In genomic region chr4:1080961-1081688, GRCh38 we compare ENCODE assay signal across 12 cellular contexts. TPM values are rescaled to one million over a fixed set of nuclear protein-coding genes. Genes with fewer than 3 reads are reported as not detected.
DNase-seq lines count a peak whose midpoint lies in the region; ATAC-seq and TF ChIP-seq lines count a peak whose summit lies in the region.
"Had no signal": no experiment of that assay in that cellular context is flagged by ENCODE, and none has a peak within 500 bp of the region (broad histone marks: within the 10 kb centered on the region; RNA-seq: fewer than 3 reads in every experiment).

No MANE protein-coding gene starts in this region.

- no peaks in the 10 kb centered on the region for H3K36me3 ChIP-seq in BLaER1 treated with 17β-estradiol and CSF1 and Interleukin-3, amounts not matched to agents 10 nM and 100 nM
- H3K36me3 ChIP-seq in HCT116 (ENCODE audit: control insufficient read depth in 1 of 2, insufficient read depth in 2 of 2, low read length in 2 of 2) (no peaks in the 10 kb centered on the region), OCI-LY7 (ENCODE audit: insufficient read depth, low read length) (no peaks in the 10 kb centered on the region), transverse colon (no peaks in the 10 kb centered on the region)
- H3K36me3 ChIP-seq: left ventricle myocardium inferior had no signal

- peaks cover 2% of the 10 kb centered on the region for H3K27me3 Mint-ChIP-seq in T-helper 2 cell treated with Interferon-gamma antibody and Interleukin-4, amounts not matched to agents 5 μg/mL and 100 μg/mL, for 36 hours (ENCODE audit: low read depth)

- peak overlapping the region; percentile 83 to 95 (median 91) for H3K4me2 ChIP-seq in BLaER1 treated with 17β-estradiol and CSF1 and Interleukin-3, amounts not matched to agents 10 nM and 100 nM
- no peak overlapping the region for H3K4me2 ChIP-seq in HCT116 (ENCODE audit: low read length)
- no peak overlapping the region; the same call in 1 of the 2 replicates for H3K4me2 ChIP-seq in OCI-LY7 (ENCODE audit: low read length)

- H3K4me3 Mint-ChIP-seq in T-helper 2 cell treated with Interferon-gamma antibody and Interleukin-4, amounts not matched to agents 5 μg/mL and 100 μg/mL, for 36 hours: no peak overlapping the region

- peak; percentile 70 for ATAC-seq in HCT116
- ATAC-seq in HG03039 (IDR thresholded peaks at IDR 0.05; ENCODE audit: unreplicated experiment): no peak

- RAD21 ChIA-PET in HCT116 (lab: Charles Lee; ENCODE audit: low non-redundant PET in 1 of 2, low total read pairs in 2 of 2, uncharacterized antibody in 2 of 2, unreplicated experiment in 2 of 2): no interaction called here

- peak overlapping the region in 1 of 10 experiments; percentile 46; a peak in 2 of 20 replicates for H3K4me3 ChIP-seq in BLaER1 treated with 17β-estradiol and CSF1 and Interleukin-3, amounts not matched to agents 10 nM and 100 nM
- H3K4me3 ChIP-seq in HCT116 (replicated peaks in 1 of 2; ENCODE audit: low read depth in 1 of 2, low read length in 2 of 2) (no peak overlapping the region), OCI-LY7 (ENCODE audit: low read depth, low read length, poor library complexity, severe bottlenecking) (no peak overlapping the region), transverse colon (no peak overlapping the region)
- H3K4me3 ChIP-seq: left ventricle myocardium inferior had no signal

- TF ChIP-seq RAD21 in HCT116 (IDR thresholded peaks at IDR 0.05; ENCODE audit: low read depth): no peak

- no peaks in the 10 kb centered on the region for H3K27me3 ChIP-seq in BLaER1 treated with 17β-estradiol and CSF1 and Interleukin-3, amounts not matched to agents 10 nM and 100 nM
- H3K27me3 ChIP-seq in HCT116 (ENCODE audit: insufficient read depth, low read length) (peaks cover 9% of the 10 kb centered on the region; the same call in 1 of the 2 replicates), transverse colon (peaks cover 11% of the 10 kb centered on the region)

- 60 to 72% methylated on average over 1 to 12 of the region's 12 CpGs for WGBS in transverse colon (ENCODE audit: low coverage in 1 of 2), 2 donors

- no peak overlapping the region for H3K27ac Mint-ChIP-seq in T-helper 2 cell treated with Interferon-gamma antibody and Interleukin-4, amounts not matched to agents 5 μg/mL and 100 μg/mL, for 36 hours

- CTCF ChIA-PET in HCT116 (lab: Charles Lee) (no interaction called here), OCI-LY7 (lab: Charles Lee; ENCODE audit: unreplicated experiment) (no interaction called here)

- TF ChIP-seq CTCF in HCT116 (IDR thresholded peaks at IDR 0.05 in 2 of 3, conservative IDR thresholded peaks at IDR 0.05 in 1 of 3; ENCODE audit: borderline replicate concordance in 1 of 3, insufficient read depth in 1 of 3, low read depth in 2 of 3, low read length in 2 of 3) (no peak), OCI-LY7 (conservative IDR thresholded peaks at IDR 0.05; ENCODE audit: low read length) (no peak), transverse colon (IDR thresholded peaks at IDR 0.05) (no peak)

- peak overlapping the region in 7 of 11 experiments; percentile 66 to 77 (median 76); a peak in 13 of 22 replicates for H3K9ac ChIP-seq in BLaER1 treated with 17β-estradiol and CSF1 and Interleukin-3, amounts not matched to agents 10 nM and 100 nM
- no peak overlapping the region for H3K9ac ChIP-seq in HCT116 (ENCODE audit: low read length)

- no peaks in the 10 kb centered on the region for H3K4me1 Mint-ChIP-seq in T-helper 2 cell treated with Interferon-gamma antibody and Interleukin-4, amounts not matched to agents 5 μg/mL and 100 μg/mL, for 36 hours (ENCODE audit: low read depth)

- H3K27ac ChIP-seq in BLaER1 treated with 17β-estradiol and CSF1 and Interleukin-3, amounts not matched to agents 10 nM and 100 nM: peak overlapping the region in 9 of 11 experiments; percentile 76 to 89 (median 85); a peak in 18 of 22 replicates
- H3K27ac ChIP-seq in HCT116 (ENCODE audit: low read depth, low read length) (no peak overlapping the region), OCI-LY7 (ENCODE audit: low read depth, low read length, poor library complexity, severe bottlenecking) (no peak overlapping the region), transverse colon (no peak overlapping the region)
- H3K27ac ChIP-seq: left ventricle myocardium inferior had no signal

- no peaks in the 10 kb centered on the region for H3K36me3 Mint-ChIP-seq in T-helper 2 cell treated with Interferon-gamma antibody and Interleukin-4, amounts not matched to agents 5 μg/mL and 100 μg/mL, for 36 hours (ENCODE audit: low read depth)

- in situ Hi-C loops in transverse colon (cut with MboI; ENCODE audit: low pct_ligation_motif_present in 1 of 4, low pct_unique_long_range_greater_than_20kb in 1 of 4, low sequenced_read_pairs in 3 of 4): no loop called here

- TF ChIP-seq EP300 in transverse colon (IDR thresholded peaks at IDR 0.05; ENCODE audit: low read depth): no peak

- no peaks in the 10 kb centered on the region for H4K20me1 ChIP-seq in BLaER1 treated with 17β-estradiol and CSF1 and Interleukin-3, amounts not matched to agents 10 nM and 100 nM
- H4K20me1 ChIP-seq in HCT116 (ENCODE audit: insufficient read depth) (no peaks in the 10 kb centered on the region), OCI-LY7 (ENCODE audit: insufficient read depth, low read length) (no peaks in the 10 kb centered on the region)

- H3K9me2 ChIP-seq in HCT116 (ENCODE audit: insufficient read depth): no peaks in the 10 kb centered on the region
- no peaks in the 10 kb centered on the region for H3K9me2 ChIP-seq in OCI-LY7 (ENCODE audit: insufficient read depth, low read length)

- TF ChIP-seq POLR2A in HCT116 (IDR thresholded peaks at IDR 0.05; ENCODE audit: borderline replicate concordance, extremely low read depth, insufficient read depth, insufficient read length) (no peak), transverse colon (IDR thresholded peaks at IDR 0.05) (no peak)

- H3K4me1 ChIP-seq in BLaER1 treated with 17β-estradiol and CSF1 and Interleukin-3, amounts not matched to agents 10 nM and 100 nM: peaks cover 50 to 68% (median 61%) of the 10 kb centered on the region in 10 experiments
- H3K4me1 ChIP-seq in HCT116 (ENCODE audit: control insufficient read depth in 1 of 2, insufficient read depth in 2 of 2, low read length in 2 of 2): peaks cover 0 to 14% of the 10 kb centered on the region in 2 experiments; a peak in 2 of 4 replicates
- H3K4me1 ChIP-seq in OCI-LY7 (ENCODE audit: insufficient read depth, low read length, poor library complexity, severe bottlenecking): no peaks in the 10 kb centered on the region
- peaks cover 0 to 7% (median 0%) of the 10 kb centered on the region in 4 donors for H3K4me1 ChIP-seq in transverse colon
- H3K4me1 ChIP-seq: left ventricle myocardium inferior had no signal

- H3K79me2 ChIP-seq in HCT116 (ENCODE audit: insufficient read depth, low read length): no peaks in the 10 kb centered on the region
- no peaks in the 10 kb centered on the region for H3K79me2 ChIP-seq in OCI-LY7 (ENCODE audit: insufficient read depth, low read depth, low read length)

- H3K9me3 Mint-ChIP-seq in T-helper 2 cell treated with Interferon-gamma antibody and Interleukin-4, amounts not matched to agents 5 μg/mL and 100 μg/mL, for 36 hours: no peaks in the 10 kb centered on the region

- POLR2A ChIA-PET in HCT116 (lab: Charles Lee) (no interaction called here), OCI-LY7 (lab: Charles Lee) (interaction anchor here (0.7 kb wide), 1 partner anchor 104 kb away, joined by 3 read pairs; no protein-coding TSS in a partner anchor)

- H2AFZ ChIP-seq in HCT116 (ENCODE audit: low read depth, low read length, poor library complexity, severe bottlenecking) (no peak overlapping the region), OCI-LY7 (ENCODE audit: low read length) (no peak overlapping the region)

- no TSS peak for BruUV-seq in HCT116 (replicated peaks; lab: Mats Ljungman, UMichigan)
- BruUV-seq in OCI-LY7 (replicated peaks; lab: Mats Ljungman, UMichigan): no TSS peak

- DNase-seq in HCT116 (ENCODE audit: low read depth, low spot score) (no peak), iPS-NIHi11 (ENCODE audit: low spot score) (peak; percentile 73), OCI-LY7 (ENCODE audit: low spot score) (no peak), transverse colon (no peak)
- DNase-seq in T-helper 2 cell treated with Interferon-gamma antibody and Interleukin-4, amounts not matched to agents 5 μg/mL and 100 μg/mL, for 36 hours (ENCODE audit: low spot score): peak; percentile 13
- no peak for DNase-seq in activated CD8-positive, alpha-beta memory T cell treated with anti-CD3 and anti-CD28 coated beads, Interleukin-2, amount 50 U/mL, for 4 hours
- DNase-seq: aorta, DMS79, left ventricle myocardium inferior, NCI-H1436 treated with DMSO at 0.1 percent for 48 hours had no signal

- H3K9me3 ChIP-seq in BLaER1 treated with 17β-estradiol and CSF1 and Interleukin-3, amounts not matched to agents 10 nM and 100 nM (replicated peaks in 1 of 11): peaks cover 0 to 16% (median 5%) of the 10 kb centered on the region in 11 experiments; a peak in 12 of 22 replicates
- no peaks in the 10 kb centered on the region for H3K9me3 ChIP-seq in HCT116 (ENCODE audit: control insufficient read depth in 1 of 2, insufficient read depth in 1 of 2, low read depth in 1 of 2, low read length in 2 of 2)
- no peaks in the 10 kb centered on the region for H3K9me3 ChIP-seq in OCI-LY7 (ENCODE audit: low read length)
- H3K9me3 ChIP-seq in transverse colon: no peaks in the 10 kb centered on the region
- H3K9me3 ChIP-seq: left ventricle myocardium inferior had no signal

- intact Hi-C loops in HCT116 (cut with micrococcal nuclease): no loop called here
- intact Hi-C loops in OCI-LY7 (cut with micrococcal nuclease; ENCODE audit: unreplicated experiment): no loop called here
- intact Hi-C loops in transverse colon (cut with DNase I; ENCODE audit: low total_unique reads): no loop called here

TF ChIP-seq in HCT116, 20 proteins besides CTCF, POLR2A, EP300 and RAD21:
- TF ChIP-seq CEBPB (IDR thresholded peaks at IDR 0.05; ENCODE audit: low read depth) (no peak), YY1 (IDR thresholded peaks at IDR 0.05; ENCODE audit: extremely low read depth, insufficient replicate concordance, low read depth, low read length) (no peak), SRF (IDR thresholded peaks at IDR 0.05; ENCODE audit: low read depth) (no peak), FOSL1 (IDR thresholded peaks at IDR 0.05; ENCODE audit: low read depth) (no peak), SIN3A (IDR thresholded peaks at IDR 0.05; ENCODE audit: low read depth) (no peak)

RNA-seq across cellular contexts. Expression of gene RNF212, which starts 32.2 kb away (rescaled TPM):
- not detected for total RNA-seq in HCT116 (2021; ENCODE audit: unreplicated experiment)
- polyA plus RNA-seq in HCT116 (2012): 0.02 TPM in 1 of 2 replicates, not detected in the other
- not detected in 2 replicates for total RNA-seq in OCI-LY7 (2014; rRNA removed; shearing (Covaris generic))
- not detected in 2 replicates for total RNA-seq in OCI-LY7 (2022)
- total RNA-seq in transverse colon: 1 to 10 TPM in 2 of 4 donors, not detected in 2; 2.5 to 9.1 TPM
- total RNA-seq: left ventricle myocardium inferior had no signal

Comparison
In these comparisons a context has a peak if more than half of its experiments do, and no peak if none do; other contexts are left out.
1. H3K27ac ChIP-seq: peak in BLaER1 treated with 17β-estradiol and CSF1 and Interleukin-3, amounts not matched to agents 10 nM and 100 nM (9 of 11); none in HCT116 (single experiment), OCI-LY7 (single experiment) and transverse colon (0 of 4).
2. H3K4me2 ChIP-seq: peak in BLaER1 treated with 17β-estradiol and CSF1 and Interleukin-3, amounts not matched to agents 10 nM and 100 nM (11 of 11); none in HCT116 (single experiment) and OCI-LY7 (single experiment).
3. DNase-seq: peak in T-helper 2 cell treated with Interferon-gamma antibody and Interleukin-4, amounts not matched to agents 5 μg/mL and 100 μg/mL, for 36 hours (single experiment) and iPS-NIHi11 (single experiment); none in HCT116 (single experiment), activated CD8-positive, alpha-beta memory T cell treated with anti-CD3 and anti-CD28 coated beads, Interleukin-2, amount 50 U/mL, for 4 hours (single experiment), OCI-LY7 (single experiment) and transverse colon (single experiment).